ENCODE assay signal across 34 cellular contexts in genomic region chr1:55808263-55808662, GRCh38.
"Had no signal": no experiment of that assay in that cellular context is flagged by ENCODE, and none has a peak within 500 bp of the region (broad histone marks: within the 10 kb centered on the region; RNA-seq: fewer than 3 reads in every experiment).

No MANE protein-coding gene starts in this region.

- H3K27ac ChIP-seq: KMS-11 had no signal

- H3K9ac ChIP-seq: KMS-11 had no signal

- H3K36me3 ChIP-seq: MG63 had no signal

- H3K4me3 ChIP-seq: MG63 had no signal

- DNase-seq: Karpas-422, Kasumi-1, MG63, MM.1S, MV-4-11, NCI-H1048, NCI-H1092, NCI-H1092 treated with DMSO at 0.1 percent for 48 hours, NCI-H1105, NCI-H1105 treated with DMSO at 0.1 percent for 48 hours, NCI-H1417, NCI-H1417 treated with DMSO at 0.1 percent for 48 hours, NCI-H1436, NCI-H1436 treated with DMSO at 0.1 percent for 48 hours, NCI-H146, NCI-H1694, NCI-H1694 treated with DMSO at 0.1 percent for 48 hours, NCI-H187, NCI-H187 treated with DMSO at 0.1 percent for 48 hours, NCI-H1930, NCI-H2029, NCI-H2029 treated with DMSO at 0.1 percent for 48 hours, NCI-H2081, NCI-H2081 treated with DMSO at 0.1 percent for 48 hours, NCI-H2107, NCI-H2171, NCI-H2171 treated with DMSO at 0.1 percent for 48 hours, NCI-H2227 treated with DMSO at 0.1 percent for 48 hours, NCI-H226, NCI-H345, NCI-H446, NCI-H446 treated with DMSO at 0.1 percent for 48 hours, NCI-H510A had no signal

- H3K4me2 ChIP-seq: KMS-11 had no signal

- H3K27me3 ChIP-seq: MG63 had no signal
